ENCODE assay signal across 20 cellular contexts in the genomic region with DNA sequence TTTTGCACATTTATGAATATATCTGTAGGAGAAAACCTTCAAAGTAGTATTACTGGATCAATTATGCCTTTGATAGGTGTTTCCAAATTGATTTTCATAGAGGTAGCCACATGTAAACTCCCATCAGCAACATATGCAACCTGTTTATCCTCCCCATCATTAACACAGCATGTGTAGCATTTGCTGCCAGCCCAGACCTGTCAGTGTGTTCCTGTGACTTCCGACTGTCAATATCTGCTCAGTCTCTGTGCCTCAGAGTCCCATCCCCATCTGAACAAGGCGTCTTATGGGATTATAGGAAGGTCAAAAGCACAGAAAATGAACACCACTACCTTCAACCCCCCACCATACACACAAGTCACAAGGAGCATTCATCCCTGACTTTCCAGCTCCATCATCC. TPM values are rescaled to one million over a fixed set of nuclear protein-coding genes. Genes with fewer than 3 reads are reported as not detected.
DNase-seq lines count a peak whose midpoint lies in the region; ATAC-seq, FAIRE-seq and TF ChIP-seq lines count a peak whose summit lies in the region.
"Had no signal": no experiment of that assay in that cellular context is flagged by ENCODE, and none has a peak within 500 bp of the region (broad histone marks: within the 10 kb centered on the region; RNA-seq: fewer than 3 reads in every experiment).

No MANE protein-coding gene starts in this region.

- H4K91ac ChIP-seq in H1 (replicated peaks; ENCODE audit: insufficient read length, low read length): no peak overlapping the region

- H3K9me3 ChIP-seq in H1 (ENCODE audit: insufficient read depth in 2 of 2, low read depth in 1 of 2, low read length in 1 of 2): no peaks in the 10 kb centered on the region
- no peaks in the 10 kb centered on the region for H3K9me3 ChIP-seq in sigmoid colon
- H3K9me3 ChIP-seq: Peyer's patch had no signal

- intact Hi-C loops in sigmoid colon (cut with DNase I): no loop called here

- no peaks in the 10 kb centered on the region for H3K23me2 ChIP-seq in H1 (ENCODE audit: low read depth, low read length)

- 0 out of 2 replicates have a peak overlapping the region, but pooled peaks have one; percentile 10 for H2BK15ac ChIP-seq in H1 (ENCODE audit: low read length)

- H3K4ac ChIP-seq in H1 (replicated peaks; ENCODE audit: insufficient read length, low read depth, low read length): no peak overlapping the region

- CTCF ChIA-PET in H1 (lab: Charles Lee; ENCODE audit: partially characterized antibody): interaction anchor here (0.8 kb wide), 1 partner anchor 37 kb away, joined by 3 read pairs; no protein-coding TSS in a partner anchor

- no peaks in the 10 kb centered on the region; a peak in 1 of 7 replicates for H3K4me1 ChIP-seq in H1 (replicated peaks in 1 of 4; ENCODE audit: control insufficient read depth in 3 of 4, insufficient read depth in 4 of 4, low read length in 3 of 4)
- H3K4me1 ChIP-seq in sigmoid colon: no peaks in the 10 kb centered on the region
- H3K4me1 ChIP-seq: left lung, neural progenitor cell, parathyroid adenoma, Peyer's patch had no signal

- peak overlapping the region; percentile 68; the same call in 1 of the 2 replicates for H2AK5ac ChIP-seq in H1 (ENCODE audit: low read depth, low read length)

- no peak for TF ChIP-seq EP300 in H1 (IDR thresholded peaks at IDR 0.05; ENCODE audit: borderline replicate concordance in 1 of 2, low read depth in 2 of 2, low read length in 2 of 2)
- no peak for TF ChIP-seq EP300 in sigmoid colon (IDR thresholded peaks at IDR 0.05)

- H3K4me3 ChIP-seq in H1 (ENCODE audit: extremely low read depth in 1 of 4, insufficient read depth in 2 of 4, low read depth in 3 of 4, low read length in 4 of 4) (no peak overlapping the region), sigmoid colon (no peak overlapping the region)
- H3K4me3 ChIP-seq: left lung, neural progenitor cell, Peyer's patch had no signal

- H3K18ac ChIP-seq in H1 (ENCODE audit: extremely low read depth, low read length): no peak overlapping the region

- DNase-seq in HTR-8/SVneo (ENCODE audit: insufficient read length, low spot score) (no peak), NCI-H1694 (lab: John Stamatoyannopoulos, UW) (peak; percentile 88), NCI-H69 (lab: John Stamatoyannopoulos, UW) (peak; percentile 100), H1 (ENCODE audit: low read depth in 1 of 2, low spot score in 2 of 2) (no peak), sigmoid colon (no peak), AG08396 (ENCODE audit: low spot score) (no peak)
- DNase-seq: activated CD4-positive, CD25-positive, alpha-beta regulatory T cell; activated naive CD4-positive, alpha-beta T cell treated with anti-CD3 and anti-CD28 coated beads, Interleukin-2, amount 10 ng/mL, durations not matched to agents 7 days and 5 days; HCEC 1CT; left lung; mesenchymal stem cell; NCI-H1436; Peyer's patch; stimulated activated CD4-positive, alpha-beta T cell treated with anti-CD3 and anti-CD28 coated beads, Interleukin-2, amount 100 ng/mL, for 48 hours; T1000 had no signal

- no peaks in the 10 kb centered on the region for H3K36me3 ChIP-seq in H1 (ENCODE audit: control insufficient read depth in 2 of 4, insufficient read depth in 4 of 4, low read length in 3 of 4)
- H3K36me3 ChIP-seq in sigmoid colon: no peaks in the 10 kb centered on the region
- H3K36me3 ChIP-seq: left lung, neural progenitor cell, Peyer's patch had no signal

- 95% methylated on average over 2 of the region's 2 CpGs; no CpG with 5 or more reads in 1 of the 2 experiments for WGBS in H1 (ENCODE audit: extremely low coverage in 1 of 2, insufficient coverage in 1 of 2, insufficient read length in 1 of 2, insufficient replicate concordance in 2 of 2, low coverage in 1 of 2, low lambda C conversion rate in 2 of 2, missing lambda C conversion rate in 1 of 2), 2 experiments
- WGBS in sigmoid colon, 2 donors: 84 to 90% methylated on average over 2 of the region's 2 CpGs

- no peak overlapping the region for H2BK20ac ChIP-seq in H1 (ENCODE audit: low read length)

- no peak overlapping the region for H3K9ac ChIP-seq in H1 (replicated peaks in 1 of 4; ENCODE audit: extremely low read depth in 1 of 4, low read depth in 3 of 4, low read length in 3 of 4)
- H3K9ac ChIP-seq: neural progenitor cell, parathyroid adenoma had no signal

- no peak overlapping the region for H3K14ac ChIP-seq in H1 (ENCODE audit: insufficient read length)

- H2BK5ac ChIP-seq in H1 (ENCODE audit: low read depth, low read length): no peak overlapping the region

- no peak overlapping the region for H3K4me2 ChIP-seq in H1 (ENCODE audit: insufficient read depth in 1 of 2, low read depth in 2 of 2, low read length in 2 of 2)
- H3K4me2 ChIP-seq: neural progenitor cell had no signal

- no peak overlapping the region for H2BK12ac ChIP-seq in H1 (ENCODE audit: low read depth, low read length)

- H4K5ac ChIP-seq in H1 (ENCODE audit: insufficient read length, low read depth, low read length): no peak overlapping the region

- H2AFZ ChIP-seq in H1 (ENCODE audit: low read length): no peak overlapping the region; the same call in 1 of the 2 replicates
- H2AFZ ChIP-seq: neural progenitor cell, parathyroid adenoma had no signal

- H3K27me3 ChIP-seq in H1 (replicated peaks in 1 of 4; ENCODE audit: control insufficient read depth in 3 of 4, extremely low read depth in 1 of 4, insufficient read depth in 3 of 4, low read length in 3 of 4) (no peaks in the 10 kb centered on the region), sigmoid colon (no peaks in the 10 kb centered on the region)
- H3K27me3 ChIP-seq: left lung, neural progenitor cell, Peyer's patch had no signal

- H3K56ac ChIP-seq in H1 (replicated peaks; ENCODE audit: insufficient read length, low read depth, low read length): no peak overlapping the region

- H3K79me2 ChIP-seq in H1 (ENCODE audit: control insufficient read depth in 1 of 2, insufficient read depth in 2 of 2, low read length in 2 of 2): no peaks in the 10 kb centered on the region
- H3K79me2 ChIP-seq: parathyroid adenoma had no signal

- FAIRE-seq in HTR-8/SVneo (lab: Jason Lieb, UNC) (peak; percentile 49), H1 (lab: Jason Lieb, UNC) (no peak)
- FAIRE-seq: endothelial cell of umbilical vein, G401.6 had no signal

- no peak for TF ChIP-seq RAD21 in H1 (IDR thresholded peaks at IDR 0.05 in 1 of 2, conservative IDR thresholded peaks at IDR 0.05 in 1 of 2; ENCODE audit: low read depth in 2 of 2, low read length in 2 of 2)

- no peak overlapping the region for H2BK120ac ChIP-seq in H1 (replicated peaks; ENCODE audit: low read depth, low read length)

- POLR2A ChIA-PET in H1 (lab: Charles Lee; ENCODE audit: partially characterized antibody): interaction anchor here (1.1 kb wide), 1 partner anchor 9 kb away, joined by 3 read pairs; a partner anchor contains a TSS

- H3K27ac ChIP-seq in H1 (ENCODE audit: low read depth, low read length) (no peak overlapping the region), sigmoid colon (no peak overlapping the region)
- H3K27ac ChIP-seq: left lung, neural progenitor cell, parathyroid adenoma, Peyer's patch had no signal

- ATAC-seq in HG02970 (IDR thresholded peaks at IDR 0.05; ENCODE audit: low FRiP score, unreplicated experiment): no peak
- ATAC-seq: left lung had no signal

- H3K23ac ChIP-seq in H1 (ENCODE audit: insufficient read length): no peak overlapping the region

- no peak overlapping the region for H4K8ac ChIP-seq in H1 (ENCODE audit: extremely low read depth, insufficient read depth, low read length)

- H3K79me1 ChIP-seq in H1 (ENCODE audit: low read depth, low read length): no peaks in the 10 kb centered on the region

- TF ChIP-seq CTCF in H1 (IDR thresholded peaks at IDR 0.05; ENCODE audit: control extremely low read depth in 1 of 3, insufficient read depth in 1 of 3, low read depth in 1 of 3, low read length in 3 of 3) (no peak), sigmoid colon (IDR thresholded peaks at IDR 0.05) (no peak)

- TF ChIP-seq POLR2A in H1 (IDR thresholded peaks at IDR 0.05; ENCODE audit: control extremely low read depth in 1 of 2, low read depth in 2 of 2, low read length in 2 of 2): no peak
- no peak for TF ChIP-seq POLR2A in sigmoid colon (IDR thresholded peaks at IDR 0.05)

- H4K20me1 ChIP-seq in H1 (replicated peaks in 1 of 2; ENCODE audit: control insufficient read depth in 1 of 2, insufficient read depth in 2 of 2, low read length in 2 of 2): no peaks in the 10 kb centered on the region

TF ChIP-seq in H1, 55 proteins besides CTCF, POLR2A, EP300 and RAD21 (continues in another document):
- TF ChIP-seq RXRA (IDR thresholded peaks at IDR 0.05; ENCODE audit: insufficient read depth, low read depth, low read length) (no peak), CTBP2 (IDR thresholded peaks at IDR 0.05; ENCODE audit: borderline replicate concordance, insufficient read depth, insufficient read length, low read length) (no peak), KDM4A (IDR thresholded peaks at IDR 0.05; ENCODE audit: low read depth, low read length, severe bottlenecking) (no peak), HDAC2 (IDR thresholded peaks at IDR 0.05; ENCODE audit: borderline replicate concordance in 1 of 2, low read depth in 2 of 2, low read length in 2 of 2) (no peak), FOSL1 (IDR thresholded peaks at IDR 0.05; ENCODE audit: insufficient read depth, low read depth, low read length) (no peak), CBX5 (IDR thresholded peaks at IDR 0.05; ENCODE audit: low read depth, low read length) (no peak), TAF1 (IDR thresholded peaks at IDR 0.05; ENCODE audit: low read depth, low read length) (no peak), SRF (IDR thresholded peaks at IDR 0.05; ENCODE audit: low read depth, low read length) (no peak), JUN (IDR thresholded peaks at IDR 0.05; ENCODE audit: low read depth, low read length) (no peak), SP4 (IDR thresholded peaks at IDR 0.05; ENCODE audit: low read length) (no peak), POU5F1 (IDR thresholded peaks at IDR 0.05; ENCODE audit: low read depth, low read length) (no peak), SIRT6 (IDR thresholded peaks at IDR 0.05; ENCODE audit: low read length) (no peak), SAP30 (IDR thresholded peaks at IDR 0.05; ENCODE audit: insufficient read depth, insufficient replicate concordance, low read length) (no peak), TCF12 (IDR thresholded peaks at IDR 0.05; ENCODE audit: low read depth, low read length) (no peak), SUZ12 (IDR thresholded peaks at IDR 0.05; ENCODE audit: low read length) (no peak)

RNA-seq across cellular contexts. Expression of a gene that starts 9.5 kb away (rescaled TPM):
- total RNA-seq in H1 (2021; fragmentation: NEBNext Ultra II Directional; extraction: Animal tissue kit (Norgen Biotek cat#: 25700)): 51.5 and 52.0 TPM in 2 replicates
- polyA plus RNA-seq in H1 (2011; rRNA removed): 20.1 and 24.8 TPM in 2 replicates
- polyA plus RNA-seq in H1 (2011; cell fraction: cytosol; rRNA removed): 29.2 TPM
- 54.0 TPM for polyA plus RNA-seq in H1 (2011; cell fraction: nucleus; rRNA removed)
- 34.0 to 50.4 TPM (median 46.9 TPM) in 4 replicates for polyA plus RNA-seq in H1 (2012, experiment 1 of 2)
- 2.5 TPM for polyA plus RNA-seq in H1 (2012, experiment 2 of 2)
- 57.2 TPM for polyA plus RNA-seq in H1 (2013, experiment 1 of 2)
- 52.9 TPM for polyA plus RNA-seq in H1 (2013, experiment 2 of 2)
- polyA minus RNA-seq in H1 (2011; rRNA and poly(A)+ RNA removed): 23.5 and 31.6 TPM in 2 replicates
- polyA minus RNA-seq in H1 (2011; cell fraction: cytosol; rRNA and poly(A)+ RNA removed): 21.5 TPM
- polyA minus RNA-seq in H1 (2011; cell fraction: nucleus; rRNA and poly(A)+ RNA removed): 63.0 TPM
- total RNA-seq in sigmoid colon: 10 to 100 TPM; 25.0 to 42.9 (median 31.5) TPM
- polyA plus RNA-seq in sigmoid colon: 1 to 10 TPM; 2.1 to 6.9 (median 3.0) TPM

Comparison
In these comparisons a context has a peak if more than half of its experiments do, and no peak if none do; other contexts are left out.
1. DNase-seq: peak in NCI-H1694 (single experiment) and NCI-H69 (single experiment); none in HTR-8/SVneo (single experiment), H1 (0 of 2), sigmoid colon (single experiment) and AG08396 (single experiment).